1 cellular context compared by ENCODE assay signal in the genomic region with DNA sequence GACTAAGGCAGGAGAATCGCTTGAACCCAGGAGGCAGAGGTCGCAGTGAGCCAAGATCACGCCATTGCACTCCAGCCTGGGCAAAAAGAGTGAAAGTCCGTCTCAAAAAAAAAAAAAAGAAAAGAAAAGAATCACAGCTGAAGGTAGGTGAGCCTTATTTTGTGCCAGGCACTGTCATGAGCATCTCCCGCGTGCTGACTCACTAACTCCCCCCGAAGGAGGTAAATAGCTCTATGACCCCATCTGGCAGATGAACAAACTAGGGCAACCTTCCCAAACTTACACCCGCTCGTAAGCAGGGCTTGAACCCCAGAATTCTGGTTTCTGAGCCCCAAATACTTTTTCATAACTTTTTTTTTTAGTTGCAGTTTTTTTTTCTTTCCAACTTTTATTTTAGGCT.
TF ChIP-seq lines count a peak whose summit lies in the region.

No MANE protein-coding gene starts in this region.

TF ChIP-seq in GM23338, 12 proteins besides CTCF, POLR2A, EP300 and RAD21 (continued from another document):
- TF ChIP-seq, protein P1, sequence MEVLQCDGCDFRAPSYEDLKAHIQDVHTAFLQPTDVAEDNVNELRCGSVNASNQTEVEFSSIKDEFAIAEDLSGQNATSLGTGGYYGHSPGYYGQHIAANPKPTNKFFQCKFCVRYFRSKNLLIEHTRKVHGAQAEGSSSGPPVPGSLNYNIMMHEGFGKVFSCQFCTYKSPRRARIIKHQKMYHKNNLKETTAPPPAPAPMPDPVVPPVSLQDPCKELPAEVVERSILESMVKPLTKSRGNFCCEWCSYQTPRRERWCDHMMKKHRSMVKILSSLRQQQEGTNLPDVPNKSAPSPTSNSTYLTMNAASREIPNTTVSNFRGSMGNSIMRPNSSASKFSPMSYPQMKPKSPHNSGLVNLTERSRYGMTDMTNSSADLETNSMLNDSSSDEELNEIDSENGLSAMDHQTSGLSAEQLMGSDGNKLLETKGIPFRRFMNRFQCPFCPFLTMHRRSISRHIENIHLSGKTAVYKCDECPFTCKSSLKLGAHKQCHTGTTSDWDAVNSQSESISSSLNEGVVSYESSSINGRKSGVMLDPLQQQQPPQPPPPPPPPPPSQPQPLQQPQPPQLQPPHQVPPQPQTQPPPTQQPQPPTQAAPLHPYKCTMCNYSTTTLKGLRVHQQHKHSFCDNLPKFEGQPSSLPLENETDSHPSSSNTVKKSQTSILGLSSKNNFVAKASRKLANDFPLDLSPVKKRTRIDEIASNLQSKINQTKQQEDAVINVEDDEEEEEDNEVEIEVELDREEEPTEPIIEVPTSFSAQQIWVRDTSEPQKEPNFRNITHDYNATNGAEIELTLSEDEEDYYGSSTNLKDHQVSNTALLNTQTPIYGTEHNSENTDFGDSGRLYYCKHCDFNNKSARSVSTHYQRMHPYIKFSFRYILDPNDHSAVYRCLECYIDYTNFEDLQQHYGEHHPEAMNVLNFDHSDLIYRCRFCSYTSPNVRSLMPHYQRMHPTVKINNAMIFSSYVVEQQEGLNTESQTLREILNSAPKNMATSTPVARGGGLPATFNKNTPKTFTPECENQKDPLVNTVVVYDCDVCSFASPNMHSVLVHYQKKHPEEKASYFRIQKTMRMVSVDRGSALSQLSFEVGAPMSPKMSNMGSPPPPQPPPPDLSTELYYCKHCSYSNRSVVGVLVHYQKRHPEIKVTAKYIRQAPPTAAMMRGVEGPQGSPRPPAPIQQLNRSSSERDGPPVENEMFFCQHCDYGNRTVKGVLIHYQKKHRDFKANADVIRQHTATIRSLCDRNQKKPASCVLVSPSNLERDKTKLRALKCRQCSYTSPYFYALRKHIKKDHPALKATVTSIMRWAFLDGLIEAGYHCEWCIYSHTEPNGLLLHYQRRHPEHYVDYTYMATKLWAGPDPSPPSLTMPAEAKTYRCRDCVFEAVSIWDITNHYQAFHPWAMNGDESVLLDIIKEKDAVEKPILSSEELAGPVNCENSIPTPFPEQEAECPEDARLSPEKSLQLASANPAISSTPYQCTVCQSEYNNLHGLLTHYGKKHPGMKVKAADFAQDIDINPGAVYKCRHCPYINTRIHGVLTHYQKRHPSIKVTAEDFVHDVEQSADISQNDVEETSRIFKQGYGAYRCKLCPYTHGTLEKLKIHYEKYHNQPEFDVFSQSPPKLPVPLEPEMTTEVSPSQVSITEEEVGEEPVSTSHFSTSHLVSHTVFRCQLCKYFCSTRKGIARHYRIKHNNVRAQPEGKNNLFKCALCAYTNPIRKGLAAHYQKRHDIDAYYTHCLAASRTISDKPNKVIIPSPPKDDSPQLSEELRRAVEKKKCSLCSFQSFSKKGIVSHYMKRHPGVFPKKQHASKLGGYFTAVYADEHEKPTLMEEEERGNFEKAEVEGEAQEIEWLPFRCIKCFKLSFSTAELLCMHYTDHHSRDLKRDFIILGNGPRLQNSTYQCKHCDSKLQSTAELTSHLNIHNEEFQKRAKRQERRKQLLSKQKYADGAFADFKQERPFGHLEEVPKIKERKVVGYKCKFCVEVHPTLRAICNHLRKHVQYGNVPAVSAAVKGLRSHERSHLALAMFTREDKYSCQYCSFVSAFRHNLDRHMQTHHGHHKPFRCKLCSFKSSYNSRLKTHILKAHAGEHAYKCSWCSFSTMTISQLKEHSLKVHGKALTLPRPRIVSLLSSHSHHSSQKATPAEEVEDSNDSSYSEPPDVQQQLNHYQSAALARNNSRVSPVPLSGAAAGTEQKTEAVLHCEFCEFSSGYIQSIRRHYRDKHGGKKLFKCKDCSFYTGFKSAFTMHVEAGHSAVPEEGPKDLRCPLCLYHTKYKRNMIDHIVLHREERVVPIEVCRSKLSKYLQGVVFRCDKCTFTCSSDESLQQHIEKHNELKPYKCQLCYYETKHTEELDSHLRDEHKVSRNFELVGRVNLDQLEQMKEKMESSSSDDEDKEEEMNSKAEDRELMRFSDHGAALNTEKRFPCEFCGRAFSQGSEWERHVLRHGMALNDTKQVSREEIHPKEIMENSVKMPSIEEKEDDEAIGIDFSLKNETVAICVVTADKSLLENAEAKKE (CRISPR knock-in tag; IDR thresholded peaks at IDR 0.05) = no peak
- TF ChIP-seq EZH2 (IDR thresholded peaks at IDR 0.05; ENCODE audit: low read depth, unreplicated experiment) (no peak), EZH2phosphoT487 (IDR thresholded peaks at IDR 0.05; ENCODE audit: unreplicated experiment) (no peak), ZNF114 (CRISPR knock-in tag; IDR thresholded peaks at IDR 0.05) (no peak), JUNB (IDR thresholded peaks at IDR 0.05; ENCODE audit: unreplicated experiment) (no peak), POLR2AphosphoS5 (IDR thresholded peaks at IDR 0.05; ENCODE audit: low read depth) (no peak)
- TF ChIP-seq, protein P2, sequence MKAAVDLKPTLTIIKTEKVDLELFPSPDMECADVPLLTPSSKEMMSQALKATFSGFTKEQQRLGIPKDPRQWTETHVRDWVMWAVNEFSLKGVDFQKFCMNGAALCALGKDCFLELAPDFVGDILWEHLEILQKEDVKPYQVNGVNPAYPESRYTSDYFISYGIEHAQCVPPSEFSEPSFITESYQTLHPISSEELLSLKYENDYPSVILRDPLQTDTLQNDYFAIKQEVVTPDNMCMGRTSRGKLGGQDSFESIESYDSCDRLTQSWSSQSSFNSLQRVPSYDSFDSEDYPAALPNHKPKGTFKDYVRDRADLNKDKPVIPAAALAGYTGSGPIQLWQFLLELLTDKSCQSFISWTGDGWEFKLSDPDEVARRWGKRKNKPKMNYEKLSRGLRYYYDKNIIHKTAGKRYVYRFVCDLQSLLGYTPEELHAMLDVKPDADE (IDR thresholded peaks at IDR 0.05) = no peak
TF ChIP-seq in GM23338: peak in this region for 0.
